In the genomic region with DNA sequence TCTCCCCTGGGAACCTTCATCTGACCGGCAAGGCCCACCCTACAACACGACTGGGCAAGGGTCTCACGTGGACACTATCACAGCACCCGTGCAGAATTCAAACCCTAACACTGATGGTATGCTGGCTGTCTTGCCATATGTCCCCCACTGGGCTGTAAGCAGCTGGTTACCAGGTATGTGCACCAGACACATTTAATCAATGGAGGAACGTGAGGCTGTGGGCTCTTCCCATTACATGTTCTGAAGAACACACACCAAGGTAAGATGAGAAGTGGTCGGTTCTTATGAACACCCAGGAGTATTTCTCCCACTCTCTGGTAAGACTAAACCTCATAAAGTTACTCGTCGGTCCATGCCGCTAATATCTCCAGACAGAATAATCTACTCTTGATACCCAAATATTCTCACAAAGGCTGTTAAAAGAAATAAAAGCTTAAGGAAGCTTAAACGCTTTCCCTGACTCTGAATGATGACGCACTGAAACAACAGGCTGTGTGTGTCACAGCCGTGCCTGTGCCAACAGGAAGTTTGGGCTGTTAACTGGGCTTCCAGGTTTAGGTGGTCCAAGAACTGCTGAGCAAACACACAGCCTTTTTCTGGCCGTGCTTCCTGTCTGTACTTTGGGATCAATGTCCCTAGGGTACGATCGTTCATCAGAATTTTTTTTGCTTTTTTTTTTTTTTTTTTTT, we compare ENCODE assay signal across 10 cellular contexts.
DNase-seq lines count a peak whose midpoint lies in the region; ATAC-seq and TF ChIP-seq lines count a peak whose summit lies in the region.
"Had no signal": no experiment of that assay in that cellular context is flagged by ENCODE, and none has a peak within 500 bp of the region (broad histone marks: within the 10 kb centered on the region; RNA-seq: fewer than 3 reads in every experiment).

No MANE protein-coding gene starts in this region.

- no peaks in the 10 kb centered on the region for H3K27me3 Mint-ChIP-seq in Calu3 (ENCODE audit: unreplicated experiment)
- H3K27me3 Mint-ChIP-seq: activated CD4-positive, alpha-beta T cell treated with anti-CD3 and anti-CD28 coated beads, Interleukin-2, amount 10 ng/mL, durations not matched to agents 7 days and 5 days had no signal

- 47 to 53% (median 48%) methylated on average over 15 of the region's 15 CpGs for WGBS in psoas muscle, 3 donors

- H3K4me1 ChIP-seq in adipocyte (ENCODE audit: control insufficient read depth, insufficient read depth, low read length) (peaks cover 8% of the 10 kb centered on the region), psoas muscle (no peaks in the 10 kb centered on the region)

- H3K36me3 Mint-ChIP-seq in Calu3 (ENCODE audit: insufficient read depth, unreplicated experiment): no peaks in the 10 kb centered on the region

- peak overlapping the region; percentile 18 for H3K9ac ChIP-seq in adipocyte (ENCODE audit: low read length)

- H3K4me3 Mint-ChIP-seq in Calu3 (ENCODE audit: low read depth, unreplicated experiment): no peak overlapping the region
- H3K4me3 Mint-ChIP-seq: activated CD4-positive, alpha-beta T cell treated with anti-CD3 and anti-CD28 coated beads, Interleukin-2, amount 10 ng/mL, durations not matched to agents 7 days and 5 days had no signal

- BruUV-seq in Calu3 (replicated peaks; lab: Mats Ljungman, UMichigan): TSS peak; percentile 91

- peak overlapping the region; percentile 74 for H3K27ac Mint-ChIP-seq in Calu3 (ENCODE audit: unreplicated experiment)
- H3K27ac Mint-ChIP-seq: activated CD4-positive, alpha-beta T cell treated with anti-CD3 and anti-CD28 coated beads, Interleukin-2, amount 10 ng/mL, durations not matched to agents 7 days and 5 days had no signal

- DNase-seq in Calu3: peak; percentile 53
- peak; percentile 36 for DNase-seq in adipocyte (ENCODE audit: low read depth)
- DNase-seq in glomerular endothelial cell (ENCODE audit: extremely low read depth, low read depth, low spot score): peak; percentile 93
- DNase-seq in psoas muscle: peak; percentile 64 to 70
- no peak for DNase-seq in activated CD8-positive, alpha-beta memory T cell treated with anti-CD3 and anti-CD28 coated beads for 24 hours
- DNase-seq in NCI-H526 treated with DMSO at 0.1 percent for 48 hours (lab: John Stamatoyannopoulos, UW): no peak
- DNase-seq: activated CD4-positive, alpha-beta T cell treated with anti-CD3 and anti-CD28 coated beads, Interleukin-2, amount 10 ng/mL, durations not matched to agents 7 days and 5 days; NCI-H1694 treated with DMSO at 0.1 percent for 48 hours had no signal

- no peaks in the 10 kb centered on the region for H3K9me3 Mint-ChIP-seq in Calu3 (ENCODE audit: low read depth, unreplicated experiment)
- H3K9me3 Mint-ChIP-seq: activated CD4-positive, alpha-beta T cell treated with anti-CD3 and anti-CD28 coated beads, Interleukin-2, amount 10 ng/mL, durations not matched to agents 7 days and 5 days had no signal

- H3K27me3 ChIP-seq in adipocyte (replicated peaks; ENCODE audit: control insufficient read depth, insufficient read depth, low read length) (no peaks in the 10 kb centered on the region), psoas muscle (ENCODE audit: insufficient read depth in 3 of 3, low read length in 2 of 3) (no peaks in the 10 kb centered on the region)

- TF ChIP-seq CTCF in Calu3 (IDR thresholded peaks at IDR 0.05; ENCODE audit: unreplicated experiment) (no peak), psoas muscle (IDR thresholded peaks at IDR 0.05) (no peak)

- no peaks in the 10 kb centered on the region for H3K9me3 ChIP-seq in adipocyte (ENCODE audit: control insufficient read depth, low read length)
- no peaks in the 10 kb centered on the region for H3K9me3 ChIP-seq in psoas muscle

- no peak overlapping the region for H3K27ac ChIP-seq in psoas muscle

- peak overlapping the region; percentile 10 for H3K4me3 ChIP-seq in adipocyte (ENCODE audit: low read length)
- H3K4me3 ChIP-seq in psoas muscle: no peak overlapping the region

- H3K4me1 Mint-ChIP-seq in Calu3 (ENCODE audit: low read depth, unreplicated experiment): peaks cover 16% of the 10 kb centered on the region

- peak in 3 of 4 donors; percentile 62 to 72 (median 68) for ATAC-seq in psoas muscle
- no peak for ATAC-seq in GM18861 (IDR thresholded peaks at IDR 0.05; ENCODE audit: unreplicated experiment)
- ATAC-seq in HG02870 (IDR thresholded peaks at IDR 0.05; ENCODE audit: unreplicated experiment): no peak

- no peaks in the 10 kb centered on the region for H3K36me3 ChIP-seq in adipocyte (ENCODE audit: control insufficient read depth, insufficient read depth, low read length, severe bottlenecking)
- peaks cover 0 to under 1% of the 10 kb centered on the region in 2 donors for H3K36me3 ChIP-seq in psoas muscle (ENCODE audit: insufficient read depth in 1 of 2, low read depth in 1 of 2)

- intact Hi-C loops in Calu3 (cut with micrococcal nuclease; ENCODE audit: unreplicated experiment): no loop called here
- intact Hi-C loops in psoas muscle (cut with DNase I): no loop called here

- CTCF ChIA-PET in Calu3 (lab: Charles Lee): interaction anchor here (0.7 kb wide), 2 partner anchors 48 to 321 kb away, joined by 6 to 7 read pairs; no protein-coding TSS in a partner anchor

Comparison
In these comparisons a context has a peak if more than half of its experiments do, and no peak if none do; other contexts are left out.
1. DNase-seq: peak in Calu3 (single experiment), adipocyte (single experiment), glomerular endothelial cell (single experiment) and psoas muscle (2 of 2); none in activated CD8-positive, alpha-beta memory T cell treated with anti-CD3 and anti-CD28 coated beads for 24 hours (single experiment) and NCI-H526 treated with DMSO at 0.1 percent for 48 hours (single experiment).
2. ATAC-seq: peak in psoas muscle (3 of 4); none in GM18861 (single experiment) and HG02870 (single experiment).